Comparison of ENCODE assay signal across 2 cellular contexts in genomic region chr1:230987446-230987845, GRCh38.
TF ChIP-seq lines count a peak whose summit lies in the region.

No MANE protein-coding gene starts in this region.

TF ChIP-seq in A549, 52 proteins besides CTCF, POLR2A, EP300 and RAD21:
- TF ChIP-seq KDM5A (IDR thresholded peaks at IDR 0.05) (no peak), PBX3 (IDR thresholded peaks at IDR 0.05) (no peak), ZSCAN20 (CRISPR knock-in tag; IDR thresholded peaks at IDR 0.05) (no peak), NFE2L2 (conservative IDR thresholded peaks at IDR 0.05; ENCODE audit: low read length) (no peak), JUNB (IDR thresholded peaks at IDR 0.05) (no peak), CEBPB (IDR thresholded peaks at IDR 0.05) (no peak), ZNF302 (CRISPR knock-in tag; IDR thresholded peaks at IDR 0.05) (no peak), HEYL (CRISPR knock-in tag; IDR thresholded peaks at IDR 0.05) (no peak), ZC3H11A (IDR thresholded peaks at IDR 0.05) (no peak), RARB (CRISPR knock-in tag; IDR thresholded peaks at IDR 0.05) (no peak), RCOR1 (IDR thresholded peaks at IDR 0.05; ENCODE audit: low read depth, low read length) (no peak), GATA3 (IDR thresholded peaks at IDR 0.05; ENCODE audit: borderline replicate concordance) (no peak), NPAS2 (CRISPR knock-in tag; IDR thresholded peaks at IDR 0.05; ENCODE audit: borderline replicate concordance) (no peak), TFCP2L1 (CRISPR knock-in tag; IDR thresholded peaks at IDR 0.05) (no peak), FOSL2 (IDR thresholded peaks at IDR 0.05) (no peak), FOSL2 (CRISPR knock-in tag; IDR thresholded peaks at IDR 0.05) (no peak)

TF ChIP-seq in GM12878, 131 proteins besides CTCF, POLR2A, EP300 and RAD21:
- TF ChIP-seq STAT1 (conservative IDR thresholded peaks at IDR 0.05) = no peak
- TF ChIP-seq BCLAF1 (IDR thresholded peaks at IDR 0.05) = no peak
- TF ChIP-seq WRNIP1 (IDR thresholded peaks at IDR 0.05; ENCODE audit: borderline replicate concordance, low read depth, low read length) = no peak
- TF ChIP-seq CBX3 (IDR thresholded peaks at IDR 0.05; ENCODE audit: borderline replicate concordance, low read depth) = no peak
- no peak for TF ChIP-seq STAT3 (IDR thresholded peaks at IDR 0.05; ENCODE audit: low read depth, low read length)
- TF ChIP-seq RB1 (IDR thresholded peaks at IDR 0.05; ENCODE audit: borderline replicate concordance) = no peak
- TF ChIP-seq HDGF (IDR thresholded peaks at IDR 0.05) = no peak
- TF ChIP-seq IRF3 (IDR thresholded peaks at IDR 0.05) = no peak
- no peak for TF ChIP-seq TARDBP (IDR thresholded peaks at IDR 0.05; ENCODE audit: borderline replicate concordance)
- no peak for TF ChIP-seq MYC (IDR thresholded peaks at IDR 0.05; ENCODE audit: insufficient read depth, insufficient read length, insufficient replicate concordance, low read length, severe bottlenecking)
